19 cellular contexts compared by ENCODE assay signal in genomic region chr9:76115396-76115795, GRCh38.
"Had no signal": no experiment of that assay in that cellular context is flagged by ENCODE, and none has a peak within 500 bp of the region (broad histone marks: within the 10 kb centered on the region; RNA-seq: fewer than 3 reads in every experiment).

No MANE protein-coding gene starts in this region.

- H3K27ac ChIP-seq: RWPE1 had no signal

- H3K9me3 ChIP-seq: SK-N-SH had no signal

- DNase-seq: KBM-7, MV-4-11, NCI-H1048, NCI-H1105, NCI-H1417, NCI-H1436 treated with DMSO at 0.1 percent for 48 hours, NCI-H1694, NCI-H187 treated with DMSO at 0.1 percent for 48 hours, NCI-H2081, NCI-H2107, NCI-H2227 treated with DMSO at 0.1 percent for 48 hours, NCI-H446, NCI-H510A, NCI-H524 treated with DMSO at 0.1 percent for 48 hours, NCI-H69, NCI-H774, SHP77, SK-N-SH had no signal
